ENCODE assay signal across 8 cellular contexts in genomic region chr2:74554821-74555531, GRCh38. TPM values are rescaled to one million over a fixed set of nuclear protein-coding genes. Genes with fewer than 3 reads are reported as not detected.
DNase-seq lines count a peak whose midpoint lies in the region; ATAC-seq and TF ChIP-seq lines count a peak whose summit lies in the region.

No MANE protein-coding gene starts in this region.

- peak; percentile 67 for DNase-seq in ACHN
- peak; percentile 31 for DNase-seq in T-helper 9 cell
- peak; percentile 79 for DNase-seq in coronary artery (ENCODE audit: low spot score)
- DNase-seq in lower leg skin (ENCODE audit: low spot score in 2 of 2) = peak in 1 of 2 donors; percentile 91
- DNase-seq in stimulated activated naive B cell treated with anti-CD40 and anti-IgM and Interleukin-4, amounts not matched to agents 10 μg/mL and 1 μg/mL and 100 μg/mL, for 72 hours = peak; percentile 34
- DNase-seq in dedifferentiated amniotic fluid mesenchymal stem cell (ENCODE audit: extremely low spot score) = no peak

- peak overlapping the region; percentile 98 for H3K4me3 ChIP-seq in coronary artery
- peak overlapping the region; percentile 35 for H3K4me3 ChIP-seq in lower leg skin (ENCODE audit: low read depth, poor library complexity, severe bottlenecking)

- peak overlapping the region; percentile 94 for H3K4me3 Mint-ChIP-seq in stimulated activated naive B cell treated with anti-CD40 and anti-IgM and Interleukin-4, amounts not matched to agents 10 μg/mL and 1 μg/mL and 100 μg/mL, for 72 hours

- H3K9me3 Mint-ChIP-seq in stimulated activated naive B cell treated with anti-CD40 and anti-IgM and Interleukin-4, amounts not matched to agents 10 μg/mL and 1 μg/mL and 100 μg/mL, for 72 hours = no peaks in the 10 kb centered on the region

- intact Hi-C loops in lower leg skin (cut with DNase I; ENCODE audit: low total_unique reads) = no loop called here

- peaks cover 20 to 40% of the 10 kb centered on the region in 2 donors for H3K36me3 Mint-ChIP-seq in stimulated activated naive B cell treated with anti-CD40 and anti-IgM and Interleukin-4, amounts not matched to agents 10 μg/mL and 1 μg/mL and 100 μg/mL, for 72 hours

- peak overlapping the region; percentile 82 to 99 for H3K27ac ChIP-seq in coronary artery

- peaks cover 4 to 17% of the 10 kb centered on the region in 2 donors for H3K27me3 Mint-ChIP-seq in stimulated activated naive B cell treated with anti-CD40 and anti-IgM and Interleukin-4, amounts not matched to agents 10 μg/mL and 1 μg/mL and 100 μg/mL, for 72 hours

- H3K27ac Mint-ChIP-seq in stimulated activated naive B cell treated with anti-CD40 and anti-IgM and Interleukin-4, amounts not matched to agents 10 μg/mL and 1 μg/mL and 100 μg/mL, for 72 hours = peak overlapping the region; percentile 92

- TF ChIP-seq POLR2A in GM18951 (IDR thresholded peaks at IDR 0.05; ENCODE audit: extremely low read depth, insufficient read depth, insufficient read length) (peak; percentile 53), lower leg skin (IDR thresholded peaks at IDR 0.05) (no peak)

- peak; percentile 43 for ATAC-seq in HG03280 (IDR thresholded peaks at IDR 0.05; ENCODE audit: unreplicated experiment)
- peak; percentile 75 for ATAC-seq in stimulated activated naive B cell treated with anti-CD40 and anti-IgM and Interleukin-4, amounts not matched to agents 10 μg/mL and 1 μg/mL and 100 μg/mL, for 72 hours (replicated peaks)

- TF ChIP-seq CTCF in coronary artery (IDR thresholded peaks at IDR 0.05) (no peak), lower leg skin (IDR thresholded peaks at IDR 0.05) (no peak)

- in situ Hi-C loops in ACHN (cut with HindIII; ENCODE audit: low pct_ligation_motif_present, low pct_unique_long_range_greater_than_20kb, low sequenced_read_pairs) = no loop called here
- in situ Hi-C loops in GM18951 (cut with MboI; ENCODE audit: low sequenced_read_pairs, unreplicated experiment) = no loop called here

- H3K4me1 Mint-ChIP-seq in stimulated activated naive B cell treated with anti-CD40 and anti-IgM and Interleukin-4, amounts not matched to agents 10 μg/mL and 1 μg/mL and 100 μg/mL, for 72 hours = peaks cover 18 to 45% of the 10 kb centered on the region in 2 donors

- 7 to 15% methylated on average over 46 to 47 of the region's 58 CpGs for WGBS in lower leg skin, 2 donors

RNA-seq across cellular contexts. Expression of gene DOK1, which starts 0.5 kb away (rescaled TPM):
- total RNA-seq in lower leg skin = 1 to 10 TPM; 3.8 to 7.2 (median 4.7) TPM

RNA-seq across cellular contexts. Expression of gene LOXL3, which starts 1.2 kb away (rescaled TPM):
- total RNA-seq in lower leg skin = 1 to 10 TPM in 3 of 4 donors, under 1 TPM in 1; 0.17 to 2.5 (median 1.4) TPM

RNA-seq across cellular contexts. Expression of gene HTRA2, which starts 25.2 kb away (rescaled TPM):
- total RNA-seq in lower leg skin = 10 to 100 TPM; 22.6 to 28.6 (median 25.2) TPM

RNA-seq across cellular contexts. Expression of gene AUP1, which starts 25.5 kb away (rescaled TPM):
- 100 to 1,000 TPM in 3 of 4 donors, 10 to 100 TPM in 1; 94.0 to 116 (median 112) TPM for total RNA-seq in lower leg skin

RNA-seq across cellular contexts. Expression of gene DQX1, which starts 28.9 kb away (rescaled TPM):
- 1 to 10 TPM; 1.9 to 8.0 (median 6.2) TPM for total RNA-seq in lower leg skin
